8 cellular contexts compared by ENCODE assay signal in genomic region chr18:47149457-47150028, GRCh38. TPM values are rescaled to one million over a fixed set of nuclear protein-coding genes. Genes with fewer than 3 reads are reported as not detected.
A peak's percentile ranks its signal among the peaks of the same experiment; 100 is the strongest.
DNase-seq lines count a peak whose midpoint lies in the region; FAIRE-seq and TF ChIP-seq lines count a peak whose summit lies in the region.

No MANE protein-coding gene starts in this region.

- peak overlapping the region; percentile 90 to 100 (median 98) for H3K27ac Mint-ChIP-seq in CD8-positive, alpha-beta memory T cell
- H3K27ac Mint-ChIP-seq in IgD-negative memory B cell, result peak overlapping the region; percentile 64 to 97 (median 97)
- H3K27ac Mint-ChIP-seq in stimulated activated naive CD8-positive, alpha-beta T cell treated with anti-CD3 and anti-CD28 coated beads, Interleukin-15, Interleukin-2, amounts not matched to agents 100 ng/mL and 50 ng/mL, for 24 hours, result peak overlapping the region; percentile 96

- H3K4me3 Mint-ChIP-seq in CD8-positive, alpha-beta memory T cell, result peak overlapping the region; percentile 93 to 99 (median 97)
- H3K4me3 Mint-ChIP-seq in IgD-negative memory B cell, result peak overlapping the region; percentile 90 to 99 (median 98)
- peak overlapping the region; percentile 94 for H3K4me3 Mint-ChIP-seq in stimulated activated naive CD8-positive, alpha-beta T cell treated with anti-CD3 and anti-CD28 coated beads, Interleukin-15, Interleukin-2, amounts not matched to agents 100 ng/mL and 50 ng/mL, for 24 hours

- H3K27ac ChIP-seq in CD8-positive, alpha-beta memory T cell (ENCODE audit: low read depth, low read length), result peak overlapping the region; percentile 77
- H3K27ac ChIP-seq in ascending aorta, result peak overlapping the region; percentile 86 to 96
- peak overlapping the region; percentile 94 for H3K27ac ChIP-seq in keratinocyte (ENCODE audit: control insufficient read depth, insufficient read depth, low read length)

- CTCF ChIA-PET in CD8-positive, alpha-beta memory T cell (lab: Charles Lee), result interaction anchor here (1.5 to 2.1 kb wide), 2 partner anchors 30 to 55 kb away, joined by 4 to 8 read pairs; no protein-coding TSS in a partner anchor

- H3K4me2 ChIP-seq in keratinocyte (ENCODE audit: control insufficient read depth, extremely low read depth, insufficient read depth, low read depth, low read length), result peak overlapping the region; percentile 100

- TF ChIP-seq CTCF in ascending aorta (IDR thresholded peaks at IDR 0.05) (no peak), keratinocyte (optimal IDR thresholded peaks at IDR 0.05 in 1 of 3, IDR thresholded peaks at IDR 0.05 in 1 of 3, conservative IDR thresholded peaks at IDR 0.05 in 1 of 3; ENCODE audit: extremely low read depth in 1 of 3, insufficient read depth in 2 of 3, low read length in 3 of 3) (no peak)

- peaks cover 29% of the 10 kb centered on the region for H3K4me1 ChIP-seq in CD8-positive, alpha-beta memory T cell (ENCODE audit: insufficient read depth, low read length)
- H3K4me1 ChIP-seq in ascending aorta (peaks cover 6 to 10% of the 10 kb centered on the region in 2 donors), keratinocyte (ENCODE audit: control insufficient read depth, extremely low read depth, insufficient read depth, low read length) (peaks cover 16% of the 10 kb centered on the region)

- POLR2A ChIA-PET in CD8-positive, alpha-beta memory T cell (lab: Charles Lee), result interaction anchor here (0.6 to 0.7 kb wide), 3 partner anchors 25 to 1053 kb away, joined by 3 to 5 read pairs (median 5); no protein-coding TSS in a partner anchor

- H3K79me2 ChIP-seq in keratinocyte (ENCODE audit: control insufficient read depth, insufficient read depth, low read length), result peaks cover 53% of the 10 kb centered on the region

- no peaks in the 10 kb centered on the region for H3K27me3 ChIP-seq in CD8-positive, alpha-beta memory T cell (ENCODE audit: insufficient read depth, low read length, poor library complexity, severe bottlenecking)
- no peaks in the 10 kb centered on the region for H3K27me3 ChIP-seq in ascending aorta
- no peaks in the 10 kb centered on the region for H3K27me3 ChIP-seq in keratinocyte (ENCODE audit: control insufficient read depth, extremely low read depth, insufficient read depth, low read length)

- no peaks in the 10 kb centered on the region for H3K9me3 Mint-ChIP-seq in CD8-positive, alpha-beta memory T cell
- H3K9me3 Mint-ChIP-seq in IgD-negative memory B cell, result peaks cover 0 to 2% (median 0%) of the 10 kb centered on the region in 3 donors
- no peaks in the 10 kb centered on the region for H3K9me3 Mint-ChIP-seq in stimulated activated naive CD8-positive, alpha-beta T cell treated with anti-CD3 and anti-CD28 coated beads, Interleukin-15, Interleukin-2, amounts not matched to agents 100 ng/mL and 50 ng/mL, for 24 hours

- H3K4me1 Mint-ChIP-seq in CD8-positive, alpha-beta memory T cell, result peaks cover 50 to 70% (median 65%) of the 10 kb centered on the region in 3 donors
- peaks cover 35 to 47% (median 42%) of the 10 kb centered on the region in 3 donors for H3K4me1 Mint-ChIP-seq in IgD-negative memory B cell
- peaks cover 36% of the 10 kb centered on the region for H3K4me1 Mint-ChIP-seq in stimulated activated naive CD8-positive, alpha-beta T cell treated with anti-CD3 and anti-CD28 coated beads, Interleukin-15, Interleukin-2, amounts not matched to agents 100 ng/mL and 50 ng/mL, for 24 hours (ENCODE audit: low read depth)

- no peaks in the 10 kb centered on the region for H3K9me3 ChIP-seq in CD8-positive, alpha-beta memory T cell (ENCODE audit: low read length)
- H3K9me3 ChIP-seq in ascending aorta (no peaks in the 10 kb centered on the region), keratinocyte (ENCODE audit: control insufficient read depth, low read depth, low read length) (no peaks in the 10 kb centered on the region)

- H3K9ac ChIP-seq in keratinocyte (ENCODE audit: control insufficient read depth, extremely low read depth, insufficient read depth, low read length), result peak overlapping the region; percentile 91

- peak overlapping the region; percentile 94 for H2AFZ ChIP-seq in keratinocyte (ENCODE audit: control insufficient read depth, low read length)

- dilution Hi-C loops in keratinocyte (cut with MboI; ENCODE audit: extremely low pct_ligation_motif_present, low sequenced_read_pairs), result no loop called here

- no peaks in the 10 kb centered on the region for H3K36me3 ChIP-seq in CD8-positive, alpha-beta memory T cell (ENCODE audit: insufficient read depth, low read length)
- H3K36me3 ChIP-seq in ascending aorta (peaks cover 1 to 7% of the 10 kb centered on the region in 2 donors), keratinocyte (ENCODE audit: control insufficient read depth in 2 of 2, extremely low read depth in 1 of 2, insufficient read depth in 2 of 2, low read length in 2 of 2) (no peaks in the 10 kb centered on the region)

- intact Hi-C loops in ascending aorta (cut with DNase I), result loop anchor here (1.0 to 10.0 kb wide), 3 partner anchors 27 to 1045 kb away; partner anchors contain the start of genes HAUS1, IER3IP1 and SMAD2

- peak overlapping the region; percentile 72 for H3K4me3 ChIP-seq in CD8-positive, alpha-beta memory T cell (ENCODE audit: low read length)
- H3K4me3 ChIP-seq in ascending aorta (peak overlapping the region; percentile 72 to 98), keratinocyte (ENCODE audit: control insufficient read depth in 2 of 3, extremely low read depth in 1 of 3, insufficient read depth in 2 of 3, low read depth in 1 of 3, low read length in 3 of 3) (peak overlapping the region; percentile 89 to 97 (median 93))

- no peak for DNase-seq in CD8-positive, alpha-beta memory T cell
- DNase-seq in ascending aorta (ENCODE audit: low spot score in 2 of 2) (no peak), keratinocyte (ENCODE audit: low read depth, low spot score) (no peak), NOMO-1 treated with DMSO at 0.1 percent for 48 hours (lab: John Stamatoyannopoulos, UW; ENCODE audit: unreplicated experiment) (no peak), LoVo (ENCODE audit: low spot score) (no peak)
- DNase-seq in stimulated activated CD4-positive, alpha-beta T cell treated with anti-CD3 and anti-CD28 coated beads, Interleukin-4, amount 100 ng/mL, for 24 hours, result no peak

- no peaks in the 10 kb centered on the region for H3K27me3 Mint-ChIP-seq in CD8-positive, alpha-beta memory T cell
- no peaks in the 10 kb centered on the region for H3K27me3 Mint-ChIP-seq in IgD-negative memory B cell
- H3K27me3 Mint-ChIP-seq in stimulated activated naive CD8-positive, alpha-beta T cell treated with anti-CD3 and anti-CD28 coated beads, Interleukin-15, Interleukin-2, amounts not matched to agents 100 ng/mL and 50 ng/mL, for 24 hours, result no peaks in the 10 kb centered on the region

- H3K36me3 Mint-ChIP-seq in CD8-positive, alpha-beta memory T cell, result peaks cover 0 to 18% (median 4%) of the 10 kb centered on the region in 3 donors
- peaks cover 5% of the 10 kb centered on the region for H3K36me3 Mint-ChIP-seq in IgD-negative memory B cell
- H3K36me3 Mint-ChIP-seq in stimulated activated naive CD8-positive, alpha-beta T cell treated with anti-CD3 and anti-CD28 coated beads, Interleukin-15, Interleukin-2, amounts not matched to agents 100 ng/mL and 50 ng/mL, for 24 hours (ENCODE audit: low read depth), result peaks cover 21% of the 10 kb centered on the region

- H3K9me1 ChIP-seq in keratinocyte (ENCODE audit: control insufficient read depth, extremely low read depth, insufficient read depth, low read length), result no peaks in the 10 kb centered on the region

- peaks cover 4% of the 10 kb centered on the region for H4K20me1 ChIP-seq in keratinocyte (ENCODE audit: control insufficient read depth, extremely low read depth, insufficient read depth, low read length)

- no peak for FAIRE-seq in keratinocyte (lab: Jason Lieb, UNC)

RNA-seq across cellular contexts. Expression of gene HDHD2, which starts 0.8 kb away (rescaled TPM):
- total RNA-seq in CD8-positive, alpha-beta memory T cell, result 10 to 100 TPM; 25.6 to 27.3 TPM
- 45.7 TPM for polyA plus RNA-seq in CD8-positive, alpha-beta memory T cell
- polyA plus RNA-seq in IgD-negative memory B cell (46.7 TPM), keratinocyte (5.3 to 17.7 TPM (median 10.9 TPM) in 3 replicates)
- 3.5 TPM for total RNA-seq in ascending aorta
- polyA plus RNA-seq in keratinocyte (2011; ENCODE audit: low read depth), result 16.3 TPM
- 5.4 and 6.8 TPM in 2 replicates for polyA plus RNA-seq in keratinocyte (2011; cell fraction: cytosol; rRNA removed)
- 10.9 and 16.6 TPM in 2 replicates for polyA plus RNA-seq in keratinocyte (2011; cell fraction: nucleus; rRNA removed)
- 14.0 and 15.6 TPM in 2 replicates for polyA plus RNA-seq in keratinocyte (2012; ENCODE audit: low replicate concordance)
- 2.5 to 17.6 TPM (median 15.4 TPM) in 3 replicates for polyA minus RNA-seq in keratinocyte
- 17.5 TPM for polyA minus RNA-seq in keratinocyte (2011; cell fraction: cytosol; rRNA and poly(A)+ RNA removed)
- polyA minus RNA-seq in keratinocyte (2011; cell fraction: nucleus; rRNA and poly(A)+ RNA removed), result 5.6 and 34.1 TPM in 2 replicates

RNA-seq across cellular contexts. Expression of gene IER3IP1, which starts 26.6 kb away (rescaled TPM):
- total RNA-seq in CD8-positive, alpha-beta memory T cell, result 10 to 100 TPM; 15.6 to 19.0 TPM
- polyA plus RNA-seq in CD8-positive, alpha-beta memory T cell, result 20.9 TPM
- 12.7 TPM for polyA plus RNA-seq in IgD-negative memory B cell
- 10.0 TPM for total RNA-seq in ascending aorta
- polyA plus RNA-seq in keratinocyte, result 9.3 to 17.5 TPM (median 13.6 TPM) in 3 replicates
- polyA plus RNA-seq in keratinocyte (2011; ENCODE audit: low read depth), result 3.1 TPM
- 8.9 and 14.8 TPM in 2 replicates for polyA plus RNA-seq in keratinocyte (2011; cell fraction: cytosol; rRNA removed)
- polyA plus RNA-seq in keratinocyte (2011; cell fraction: nucleus; rRNA removed), result 3.7 and 5.8 TPM in 2 replicates
- 15.7 and 21.5 TPM in 2 replicates for polyA plus RNA-seq in keratinocyte (2012; ENCODE audit: low replicate concordance)
- polyA minus RNA-seq in keratinocyte, result 2.3 to 6.7 TPM (median 4.0 TPM) in 3 replicates
- 11.3 TPM for polyA minus RNA-seq in keratinocyte (2011; cell fraction: cytosol; rRNA and poly(A)+ RNA removed)
- polyA minus RNA-seq in keratinocyte (2011; cell fraction: nucleus; rRNA and poly(A)+ RNA removed), result 2.9 and 3.4 TPM in 2 replicates
